In genomic region chr1:24745711-24746582, GRCh38 we compare ENCODE assay signal across 8 cellular contexts. TPM values are rescaled to one million over a fixed set of nuclear protein-coding genes. Genes with fewer than 3 reads are reported as not detected.
DNase-seq lines count a peak whose midpoint lies in the region; ATAC-seq and TF ChIP-seq lines count a peak whose summit lies in the region.

No MANE protein-coding gene starts in this region.

- H3K9me3 Mint-ChIP-seq in activated CD4-positive, alpha-beta memory T cell treated with anti-CD3 and anti-CD28 coated beads for 36 hours: no peaks in the 10 kb centered on the region
- H3K9me3 Mint-ChIP-seq in natural killer cell: no peaks in the 10 kb centered on the region

- no peaks in the 10 kb centered on the region for H3K27me3 Mint-ChIP-seq in activated CD4-positive, alpha-beta memory T cell treated with anti-CD3 and anti-CD28 coated beads for 36 hours
- peaks cover 0 to 15% of the 10 kb centered on the region in 2 donors for H3K27me3 Mint-ChIP-seq in natural killer cell (ENCODE audit: low read depth in 2 of 2)

- no peaks in the 10 kb centered on the region for H3K27me3 ChIP-seq in DOHH2 (ENCODE audit: control insufficient read depth, low read length)
- H3K27me3 ChIP-seq in esophagus squamous epithelium: no peaks in the 10 kb centered on the region

- no peaks in the 10 kb centered on the region for H4K20me1 ChIP-seq in DOHH2 (ENCODE audit: control insufficient read depth, insufficient read depth, low read depth, low read length)

- H3K4me3 Mint-ChIP-seq in activated CD4-positive, alpha-beta memory T cell treated with anti-CD3 and anti-CD28 coated beads for 36 hours: peak overlapping the region; percentile 76
- H3K4me3 Mint-ChIP-seq in natural killer cell: peak overlapping the region; percentile 90

- peak overlapping the region; percentile 79 for H3K27ac ChIP-seq in DOHH2 (ENCODE audit: low read depth, low read length)
- H3K27ac ChIP-seq in esophagus squamous epithelium: peak overlapping the region; percentile 95 to 98 (median 97)

- WGBS in esophagus squamous epithelium, 2 donors: 1 to 5% methylated on average over 10 to 11 of the region's 71 CpGs

- H3K4me1 Mint-ChIP-seq in activated CD4-positive, alpha-beta memory T cell treated with anti-CD3 and anti-CD28 coated beads for 36 hours (ENCODE audit: low read depth): peaks cover 34% of the 10 kb centered on the region
- H3K4me1 Mint-ChIP-seq in natural killer cell: peaks cover 0 to 20% of the 10 kb centered on the region in 2 donors

- peaks cover 30% of the 10 kb centered on the region for H3K36me3 ChIP-seq in DOHH2 (ENCODE audit: control insufficient read depth, low read length)
- no peaks in the 10 kb centered on the region for H3K36me3 ChIP-seq in esophagus squamous epithelium

- peaks cover 33% of the 10 kb centered on the region for H3F3A ChIP-seq in DOHH2 (ENCODE audit: control insufficient read depth, insufficient read depth)

- POLR2A ChIA-PET in activated CD4-positive, alpha-beta memory T cell treated with anti-CD3 and anti-CD28 coated beads for 36 hours (lab: Charles Lee): no interaction called here

- peaks cover 57% of the 10 kb centered on the region for H3K79me2 ChIP-seq in DOHH2 (ENCODE audit: control insufficient read depth, low read length)

- H3K27ac Mint-ChIP-seq in activated CD4-positive, alpha-beta memory T cell treated with anti-CD3 and anti-CD28 coated beads for 36 hours: peak overlapping the region; percentile 5
- peak overlapping the region in 1 of 2 donors; percentile 51 for H3K27ac Mint-ChIP-seq in natural killer cell

- TF ChIP-seq CTCF in DOHH2 (IDR thresholded peaks at IDR 0.05; ENCODE audit: low read depth, low read length, poor library complexity, severe bottlenecking) (no peak), NB4 (IDR thresholded peaks at IDR 0.05; ENCODE audit: low read depth, low read length) (no peak), esophagus squamous epithelium (IDR thresholded peaks at IDR 0.05) (no peak), natural killer cell (IDR thresholded peaks at IDR 0.05) (no peak)

- H3K9me3 ChIP-seq in DOHH2 (ENCODE audit: control insufficient read depth, insufficient read depth, low read length): no peaks in the 10 kb centered on the region
- no peaks in the 10 kb centered on the region for H3K9me3 ChIP-seq in esophagus squamous epithelium

- peak; percentile 9 for ATAC-seq in GM21723 (IDR thresholded peaks at IDR 0.05; ENCODE audit: unreplicated experiment)
- ATAC-seq in natural killer cell: no peak
- ATAC-seq in GM18517 (IDR thresholded peaks at IDR 0.05; ENCODE audit: unreplicated experiment): no peak

- TF ChIP-seq POLR2A in NB4 (IDR thresholded peaks at IDR 0.05; ENCODE audit: extremely low read depth, insufficient read length) (no peak), esophagus squamous epithelium (IDR thresholded peaks at IDR 0.05) (no peak)

- intact Hi-C loops in activated CD4-positive, alpha-beta memory T cell treated with anti-CD3 and anti-CD28 coated beads for 36 hours (cut with micrococcal nuclease): loop anchor here (2.0 to 10.0 kb wide), 5 partner anchors 51 to 204 kb away; partner anchors contain the start of gene SRRM1
- intact Hi-C loops in esophagus squamous epithelium (cut with DNase I) (no loop called here), natural killer cell (cut with micrococcal nuclease) (no loop called here)

- DNase-seq in NB4 (ENCODE audit: low read depth): peak; percentile 82
- peak; percentile 31 for DNase-seq in activated CD4-positive, alpha-beta memory T cell treated with anti-CD3 and anti-CD28 coated beads for 36 hours
- DNase-seq in esophagus squamous epithelium (lab: John Stamatoyannopoulos, UW): no peak
- no peak for DNase-seq in natural killer cell
- no peak for DNase-seq in NCI-H1694 treated with DMSO at 0.1 percent for 48 hours (lab: John Stamatoyannopoulos, UW)

- CTCF ChIA-PET in activated CD4-positive, alpha-beta memory T cell treated with anti-CD3 and anti-CD28 coated beads for 36 hours (lab: Charles Lee): interaction anchor here (0.9 to 2.0 kb wide), 5 partner anchors 57 to 355 kb away, joined by 3 to 10 read pairs (median 4); no protein-coding TSS in a partner anchor

- H3K4me3 ChIP-seq in DOHH2 (ENCODE audit: low read length): peak overlapping the region; percentile 86
- peak overlapping the region; percentile 75 for H3K4me3 ChIP-seq in NB4 (ENCODE audit: low read depth, low read length)
- H3K4me3 ChIP-seq in esophagus squamous epithelium: peak overlapping the region; percentile 81 to 99 (median 90)

- no peaks in the 10 kb centered on the region for H3K9me2 ChIP-seq in DOHH2 (replicated peaks; ENCODE audit: control insufficient read depth, low read length)

- peaks cover 69% of the 10 kb centered on the region for H3K4me1 ChIP-seq in DOHH2 (ENCODE audit: control insufficient read depth, low read length)
- H3K4me1 ChIP-seq in esophagus squamous epithelium: peaks cover 9 to 68% (median 20%) of the 10 kb centered on the region in 3 donors

- H3K36me3 Mint-ChIP-seq in activated CD4-positive, alpha-beta memory T cell treated with anti-CD3 and anti-CD28 coated beads for 36 hours: no peaks in the 10 kb centered on the region
- H3K36me3 Mint-ChIP-seq in natural killer cell: no peaks in the 10 kb centered on the region

- peak overlapping the region; percentile 76 for H3K4me2 ChIP-seq in DOHH2 (ENCODE audit: low read length)

RNA-seq across cellular contexts. Expression of gene CLIC4, which starts 0.7 kb away (rescaled TPM):
- total RNA-seq in activated CD4-positive, alpha-beta memory T cell treated with anti-CD3 and anti-CD28 coated beads for 36 hours: 10 to 100 TPM; 25.5 to 26.3 TPM
- total RNA-seq in esophagus squamous epithelium (100 to 1,000 TPM in 1 of 4 donors, 10 to 100 TPM in 3; 22.3 to 204 (median 69.0) TPM), natural killer cell (10 to 100 TPM in 1 of 3 donors, 1 to 10 TPM in 2; 3.8 to 11.5 (median 5.0) TPM)

Comparison
In these comparisons a context has a peak if more than half of its experiments do, and no peak if none do; other contexts are left out.
1. DNase-seq: peak in NB4 (single experiment) and activated CD4-positive, alpha-beta memory T cell treated with anti-CD3 and anti-CD28 coated beads for 36 hours (single experiment); none in esophagus squamous epithelium (single experiment), natural killer cell (single experiment) and NCI-H1694 treated with DMSO at 0.1 percent for 48 hours (single experiment).
2. Peak in every context shown above with its lines, with median percentiles within 50 percentile points of each other: H3K4me3 ChIP-seq.